In the genomic region with DNA sequence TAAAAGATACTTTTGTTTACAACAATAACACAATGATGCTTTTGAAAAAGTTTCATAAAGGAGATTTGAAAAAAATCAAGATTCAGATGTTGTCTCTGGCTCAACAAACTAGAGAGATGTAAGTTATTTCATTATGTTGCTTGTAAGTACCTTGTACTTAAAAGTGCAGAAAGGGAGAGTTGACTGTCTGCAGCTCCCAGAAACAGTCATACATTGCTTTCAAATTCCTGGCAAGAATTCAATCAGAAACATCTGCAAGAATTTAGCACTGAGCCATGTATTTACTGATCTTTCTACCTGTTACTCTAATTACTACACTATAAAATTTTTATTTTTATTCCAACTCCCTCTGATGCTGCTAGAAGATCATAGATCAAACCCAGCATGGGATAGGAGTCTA, we compare ENCODE assay signal across 16 cellular contexts.
DNase-seq lines count a peak whose midpoint lies in the region; ATAC-seq and TF ChIP-seq lines count a peak whose summit lies in the region.
"Had no signal": no experiment of that assay in that cellular context is flagged by ENCODE, and none has a peak within 500 bp of the region (broad histone marks: within the 10 kb centered on the region; RNA-seq: fewer than 3 reads in every experiment).

No MANE protein-coding gene starts in this region.

- DNase-seq in adipocyte (ENCODE audit: low read depth): peak; percentile 55
- peak; percentile 44 for DNase-seq in choroid plexus epithelial cell (ENCODE audit: low read depth)
- peak; percentile 4 for DNase-seq in fibroblast of peridontal ligament (ENCODE audit: extremely low read depth)
- DNase-seq in renal cortical epithelial cell (ENCODE audit: low read depth): peak; percentile 61
- no peak for DNase-seq in right cardiac atrium
- DNase-seq in germinal center (ENCODE audit: low spot score): no peak
- no peak for DNase-seq in thyroid gland
- DNase-seq: BE2C; CD4-positive, alpha-beta memory T cell; DND-41; HCEC 1CT; HFFc6 had no signal

- H3K27ac ChIP-seq in right cardiac atrium (ENCODE audit: low read length): no peak overlapping the region
- no peak overlapping the region for H3K27ac ChIP-seq in thyroid gland
- H3K27ac ChIP-seq: A549, C4-2B, HL-60 had no signal

- no peak overlapping the region for H3K9ac ChIP-seq in adipocyte (ENCODE audit: low read length)

- H3K4me3 ChIP-seq in adipocyte (ENCODE audit: low read length): no peak overlapping the region
- H3K4me3 ChIP-seq in choroid plexus epithelial cell (ENCODE audit: low read depth, low read length): no peak overlapping the region
- H3K4me3 ChIP-seq in right cardiac atrium (ENCODE audit: low read length): no peak overlapping the region
- H3K4me3 ChIP-seq in thyroid gland (replicated peaks in 1 of 3): no peak overlapping the region
- H3K4me3 ChIP-seq: A549, GM12878 had no signal

- intact Hi-C loops in right cardiac atrium (cut with DNase I) (no loop called here), thyroid gland (cut with DNase I) (no loop called here)

- H3K9me3 ChIP-seq in adipocyte (ENCODE audit: control insufficient read depth, low read length): no peaks in the 10 kb centered on the region
- H3K9me3 ChIP-seq in right cardiac atrium (ENCODE audit: control insufficient read depth, low read length): no peaks in the 10 kb centered on the region
- H3K9me3 ChIP-seq in thyroid gland: no peaks in the 10 kb centered on the region
- H3K9me3 ChIP-seq: A549, BE2C had no signal

- H3K4me1 ChIP-seq in adipocyte (ENCODE audit: control insufficient read depth, insufficient read depth, low read length): no peaks in the 10 kb centered on the region
- no peaks in the 10 kb centered on the region for H3K4me1 ChIP-seq in right cardiac atrium (ENCODE audit: control insufficient read depth, insufficient read depth, low read length)
- peaks cover 0 to 4% of the 10 kb centered on the region in 2 donors for H3K4me1 ChIP-seq in thyroid gland
- H3K4me1 ChIP-seq: A549, BE2C had no signal

- no peak for TF ChIP-seq POLR2A in thyroid gland (IDR thresholded peaks at IDR 0.05)

- TF ChIP-seq CTCF in choroid plexus epithelial cell (conservative IDR thresholded peaks at IDR 0.05; ENCODE audit: low read depth, low read length): no peak
- TF ChIP-seq CTCF in thyroid gland (IDR thresholded peaks at IDR 0.05): no peak

- no peak for ATAC-seq in right cardiac atrium
- ATAC-seq: A549, GM12878 had no signal

- H3K27me3 ChIP-seq in adipocyte (replicated peaks; ENCODE audit: control insufficient read depth, insufficient read depth, low read length) (no peaks in the 10 kb centered on the region), right cardiac atrium (ENCODE audit: control insufficient read depth, insufficient read depth) (no peaks in the 10 kb centered on the region), thyroid gland (no peaks in the 10 kb centered on the region)
- H3K27me3 ChIP-seq: BE2C had no signal

- no peaks in the 10 kb centered on the region for H3K36me3 ChIP-seq in adipocyte (ENCODE audit: control insufficient read depth, insufficient read depth, low read length, severe bottlenecking)
- no peaks in the 10 kb centered on the region for H3K36me3 ChIP-seq in thyroid gland
- H3K36me3 ChIP-seq: BE2C had no signal

Comparison
In these comparisons a context has a peak if more than half of its experiments do, and no peak if none do; other contexts are left out.
1. DNase-seq: peak in adipocyte (single experiment), choroid plexus epithelial cell (single experiment), fibroblast of peridontal ligament (single experiment) and renal cortical epithelial cell (single experiment); none in right cardiac atrium (0 of 3), germinal center (single experiment) and thyroid gland (0 of 2).